ENCODE assay signal across 9 cellular contexts in genomic region chr17:50101346-50102163, GRCh38. TPM values are rescaled to one million over a fixed set of nuclear protein-coding genes. Genes with fewer than 3 reads are reported as not detected.
DNase-seq lines count a peak whose midpoint lies in the region; ATAC-seq and TF ChIP-seq lines count a peak whose summit lies in the region.
"Had no signal": no experiment of that assay in that cellular context is flagged by ENCODE, and none has a peak within 500 bp of the region (broad histone marks: within the 10 kb centered on the region; RNA-seq: fewer than 3 reads in every experiment).

No MANE protein-coding gene starts in this region.

- no peak overlapping the region for H2AFZ ChIP-seq in fibroblast of lung (ENCODE audit: low read length)

- no peaks in the 10 kb centered on the region for H4K20me1 ChIP-seq in fibroblast of lung (ENCODE audit: control insufficient read depth, extremely low read depth, insufficient read depth, low read length)

- no peak for ATAC-seq in GM18873 (IDR thresholded peaks at IDR 0.05; ENCODE audit: low FRiP score, unreplicated experiment)

- no peaks in the 10 kb centered on the region for H3K27me3 ChIP-seq in fibroblast of lung (ENCODE audit: control insufficient read depth, insufficient read depth, low read length)
- no peaks in the 10 kb centered on the region for H3K27me3 ChIP-seq in muscle layer of duodenum (ENCODE audit: low read depth, low read length)
- no peaks in the 10 kb centered on the region for H3K27me3 ChIP-seq in vagina

- intact Hi-C loops in vagina (cut with DNase I) = no loop called here

- peaks cover 1% of the 10 kb centered on the region for H3K36me3 ChIP-seq in fibroblast of lung (ENCODE audit: control insufficient read depth, insufficient read depth, low read length)
- H3K36me3 ChIP-seq in muscle layer of duodenum (ENCODE audit: control insufficient read depth in 1 of 2, insufficient read depth in 2 of 2, low read length in 2 of 2) = peaks cover 26 to 44% of the 10 kb centered on the region in 2 donors
- H3K36me3 ChIP-seq in vagina = peaks cover 0 to 8% of the 10 kb centered on the region in 2 donors

- no peaks in the 10 kb centered on the region for H3K9me3 ChIP-seq in fibroblast of lung (ENCODE audit: control insufficient read depth, insufficient read depth, low read depth, low read length)
- H3K9me3 ChIP-seq in muscle layer of duodenum (ENCODE audit: control insufficient read depth in 1 of 2, low read length in 2 of 2) = no peaks in the 10 kb centered on the region
- no peaks in the 10 kb centered on the region for H3K9me3 ChIP-seq in vagina

- DNase-seq in NCI-H510A treated with DMSO at 0.1 percent for 48 hours (lab: John Stamatoyannopoulos, UW) (peak; percentile 15), NCI-H510A (lab: John Stamatoyannopoulos, UW) (no peak), fibroblast of lung (ENCODE audit: low read depth in 2 of 2) (peak in 1 of 2 donors; percentile 65), vagina (ENCODE audit: extremely low spot score in 2 of 2) (no peak), SIG-M5 treated with dmso at 0.1 percent for 504 hours (lab: John Stamatoyannopoulos, UW; ENCODE audit: unreplicated experiment) (no peak), cerebellar cortex (ENCODE audit: low spot score) (no peak)
- DNase-seq: activated T-cell treated with anti-CD3 and anti-CD28 coated beads, Interleukin-2, amount 50 U/mL, for 48 hours had no signal

- TF ChIP-seq CTCF in fibroblast of lung (conservative IDR thresholded peaks at IDR 0.05 in 1 of 2, IDR thresholded peaks at IDR 0.05 in 1 of 2; ENCODE audit: low read depth in 1 of 2, low read length in 2 of 2) (no peak), vagina (IDR thresholded peaks at IDR 0.05) (no peak)

- H3K27ac ChIP-seq in fibroblast of lung (ENCODE audit: insufficient read depth, low read length) (no peak overlapping the region), muscle layer of duodenum (ENCODE audit: low read length) (peak overlapping the region; percentile 69), vagina (peak overlapping the region; percentile 87)

- no peak for TF ChIP-seq POLR2A in vagina (IDR thresholded peaks at IDR 0.05)

- H3K4me3 ChIP-seq in fibroblast of lung (replicated peaks in 1 of 4; ENCODE audit: control extremely low read depth in 1 of 4, insufficient read depth in 1 of 4, low read depth in 3 of 4, low read length in 4 of 4) (no peak overlapping the region), muscle layer of duodenum (ENCODE audit: low read depth in 1 of 2, low read length in 2 of 2) (peak overlapping the region in 1 of 2 donors; percentile 21), vagina (peak overlapping the region; percentile 4 to 17)

- H3K4me2 ChIP-seq in fibroblast of lung (ENCODE audit: extremely low read depth, insufficient read depth, low read length) = peak overlapping the region; percentile 13

- no peak overlapping the region for H3K9ac ChIP-seq in fibroblast of lung (ENCODE audit: insufficient read depth, low read length)

- peaks cover 10% of the 10 kb centered on the region for H3K4me1 ChIP-seq in fibroblast of lung (ENCODE audit: control insufficient read depth, extremely low read depth, insufficient read depth, low read length)
- peaks cover 29 to 48% of the 10 kb centered on the region in 2 donors for H3K4me1 ChIP-seq in muscle layer of duodenum (ENCODE audit: control insufficient read depth in 1 of 2, insufficient read depth in 2 of 2, low read length in 2 of 2)
- peaks cover 59% of the 10 kb centered on the region for H3K4me1 ChIP-seq in vagina

- H3K79me2 ChIP-seq in fibroblast of lung (ENCODE audit: control insufficient read depth, insufficient read depth, low read length) = no peaks in the 10 kb centered on the region

RNA-seq across cellular contexts. Expression of gene PDK2, which starts 6.4 kb away (rescaled TPM):
- total RNA-seq in fibroblast of lung (19.2 and 19.3 TPM in 2 replicates), vagina (44.4 TPM)
- 41.0 and 44.6 TPM in 2 replicates for polyA plus RNA-seq in fibroblast of lung
- polyA plus RNA-seq in fibroblast of lung (2012) = 27.6 and 28.3 TPM in 2 replicates
- polyA minus RNA-seq in fibroblast of lung (ENCODE audit: low replicate concordance) = 178 and 230 TPM in 2 replicates

RNA-seq across cellular contexts. Expression of gene SAMD14, which starts 28.4 kb away (rescaled TPM):
- 2.1 and 2.3 TPM in 2 replicates for total RNA-seq in fibroblast of lung
- polyA plus RNA-seq in fibroblast of lung = 1.4 and 3.8 TPM in 2 replicates
- polyA plus RNA-seq in fibroblast of lung (2012) = 6.5 and 13.5 TPM in 2 replicates
- 2.1 and 14.8 TPM in 2 replicates for polyA minus RNA-seq in fibroblast of lung (ENCODE audit: low replicate concordance)
- 4.4 TPM for total RNA-seq in vagina

RNA-seq across cellular contexts. Expression of gene ITGA3, which starts 45.6 kb away (rescaled TPM):
- total RNA-seq in fibroblast of lung (89.1 and 269 TPM in 2 replicates), vagina (50.8 TPM)
- 67.3 and 76.6 TPM in 2 replicates for polyA plus RNA-seq in fibroblast of lung
- polyA plus RNA-seq in fibroblast of lung (2012) = 120 and 129 TPM in 2 replicates
- 307 and 449 TPM in 2 replicates for polyA minus RNA-seq in fibroblast of lung (ENCODE audit: low replicate concordance)

RNA-seq across cellular contexts. Expression of gene PPP1R9B, which starts 48.9 kb away (rescaled TPM):
- total RNA-seq in fibroblast of lung (41.5 and 45.5 TPM in 2 replicates), vagina (37.6 TPM)
- 22.1 and 26.0 TPM in 2 replicates for polyA plus RNA-seq in fibroblast of lung
- polyA plus RNA-seq in fibroblast of lung (2012) = 37.9 and 40.6 TPM in 2 replicates
- 25.3 and 28.3 TPM in 2 replicates for polyA minus RNA-seq in fibroblast of lung (ENCODE audit: low replicate concordance)

Comparison
In these comparisons a context has a peak if more than half of its experiments do, and no peak if none do; other contexts are left out.
1. H3K4me3 ChIP-seq: peak in vagina (2 of 2); none in fibroblast of lung (0 of 4).